In genomic region chr17:19433727-19434340, GRCh38 we compare ENCODE assay signal across 20 cellular contexts. TPM values are rescaled to one million over a fixed set of nuclear protein-coding genes. Genes with fewer than 3 reads are reported as not detected.
"Had no signal": no experiment of that assay in that cellular context is flagged by ENCODE, and none has a peak within 500 bp of the region (broad histone marks: within the 10 kb centered on the region; RNA-seq: fewer than 3 reads in every experiment).

No MANE protein-coding gene starts in this region.

- H3K27me3 ChIP-seq: transverse colon had no signal

- H3K9me3 ChIP-seq: lower lobe of right lung, psoas muscle, transverse colon had no signal

- H3K4me1 ChIP-seq: lower lobe of right lung, psoas muscle, transverse colon had no signal

- H3K36me3 Mint-ChIP-seq: activated naive CD8-positive, alpha-beta T cell treated with anti-CD3 and anti-CD28 coated beads for 36 hours; brain; mesothelial cell of epicardium had no signal

- H3K4me3 Mint-ChIP-seq: activated CD8-positive, alpha-beta T cell treated with anti-CD3 and anti-CD28 coated beads for 36 hours; activated naive CD8-positive, alpha-beta T cell treated with anti-CD3 and anti-CD28 coated beads for 36 hours; activated T-cell treated with anti-CD3 and anti-CD28 coated beads, Interleukin-2, amount 50 U/mL, for 72 hours; brain; central memory CD8-positive, alpha-beta T cell; mesothelial cell of epicardium had no signal

- H3K27ac Mint-ChIP-seq: activated CD8-positive, alpha-beta T cell treated with anti-CD3 and anti-CD28 coated beads for 36 hours; activated naive CD8-positive, alpha-beta T cell treated with anti-CD3 and anti-CD28 coated beads for 36 hours; activated T-cell treated with anti-CD3 and anti-CD28 coated beads, Interleukin-2, amount 50 U/mL, for 72 hours; mesothelial cell of epicardium had no signal

- H3K27ac ChIP-seq: lower lobe of right lung, psoas muscle, transverse colon had no signal

- H3K4me3 ChIP-seq: lower lobe of right lung, psoas muscle, transverse colon had no signal

- ATAC-seq: activated CD8-positive, alpha-beta T cell treated with anti-CD3 and anti-CD28 coated beads for 36 hours; activated T-cell treated with anti-CD3 and anti-CD28 coated beads, Interleukin-2, amount 50 U/mL, for 72 hours; left cardiac atrium; lower lobe of right lung; psoas muscle; sciatic nerve; stimulated activated naive CD8-positive, alpha-beta T cell treated with anti-CD3 and anti-CD28 coated beads, Interleukin-15, Interleukin-2, amounts not matched to agents 100 U/mL and 50 U/mL, for 24 hours had no signal

- H3K27me3 Mint-ChIP-seq: activated naive CD8-positive, alpha-beta T cell treated with anti-CD3 and anti-CD28 coated beads for 36 hours; brain; central memory CD8-positive, alpha-beta T cell had no signal

- H3K4me1 Mint-ChIP-seq: activated naive CD8-positive, alpha-beta T cell treated with anti-CD3 and anti-CD28 coated beads for 36 hours; central memory CD8-positive, alpha-beta T cell had no signal

- H3K9me3 Mint-ChIP-seq: activated CD8-positive, alpha-beta T cell treated with anti-CD3 and anti-CD28 coated beads for 36 hours; activated naive CD8-positive, alpha-beta T cell treated with anti-CD3 and anti-CD28 coated beads for 36 hours; activated T-cell treated with anti-CD3 and anti-CD28 coated beads, Interleukin-2, amount 50 U/mL, for 72 hours; central memory CD8-positive, alpha-beta T cell; mesothelial cell of epicardium had no signal

- DNase-seq: activated CD4-positive, alpha-beta T cell treated with anti-CD3 and anti-CD28 coated beads for 48 hours; activated CD8-positive, alpha-beta T cell treated with anti-CD3 and anti-CD28 coated beads for 36 hours; activated gamma-delta T cell; activated naive CD8-positive, alpha-beta T cell treated with anti-CD3 and anti-CD28 coated beads for 36 hours; activated T-cell treated with anti-CD3 and anti-CD28 coated beads, Interleukin-2, amount 50 U/mL, for 72 hours; amygdala; cortex of kidney; effector CD4-positive, alpha-beta T cell; foreskin fibroblast; left cardiac atrium; lower lobe of right lung; psoas muscle; stimulated activated naive CD8-positive, alpha-beta T cell treated with anti-CD3 and anti-CD28 coated beads, Interleukin-15, Interleukin-2, amounts not matched to agents 100 U/mL and 50 U/mL, for 24 hours; transverse colon had no signal

- H3K36me3 ChIP-seq: lower lobe of right lung, transverse colon had no signal

RNA-seq across cellular contexts. Expression of gene MFAP4, which starts 46.8 kb away (rescaled TPM):
- total RNA-seq: T-helper 1 cell treated with Interleukin-12 subunit alpha and Interleukin-12 subunit beta and Interleukin-4 antibody, amounts not matched to agents 30 ng/mL and 1 ng/mL, for 36 hours had no signal
- polyA plus RNA-seq: neural cell had no signal
